Comparison of ENCODE assay signal across 8 cellular contexts in the genomic region with DNA sequence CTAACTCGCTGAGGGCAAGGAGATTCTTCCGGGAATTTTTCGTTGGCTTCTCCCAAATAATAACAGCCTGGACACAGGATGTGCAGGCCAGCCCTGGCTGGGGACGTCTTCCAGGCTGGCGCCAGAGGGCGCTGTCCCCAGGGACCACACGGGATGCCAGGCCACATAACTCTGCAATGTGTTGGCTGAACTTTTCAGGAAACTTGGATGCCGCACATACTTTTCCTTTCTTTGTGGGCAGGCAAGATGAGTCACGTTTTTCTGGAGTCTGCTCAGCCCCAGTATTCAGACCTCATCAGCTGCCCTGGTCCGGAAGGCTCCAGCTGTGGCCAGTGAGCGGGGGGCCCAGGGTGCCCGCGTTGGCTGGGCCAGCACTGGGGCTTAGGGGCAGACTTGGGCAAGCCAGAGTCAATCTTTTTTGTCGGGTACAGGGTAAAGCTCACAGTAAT.
DNase-seq lines count a peak whose midpoint lies in the region; ATAC-seq, FAIRE-seq and TF ChIP-seq lines count a peak whose summit lies in the region.

No MANE protein-coding gene starts in this region.

- H3K27ac Mint-ChIP-seq in CD14-positive monocyte, result peak overlapping the region in 5 of 7 donors; percentile 33 to 79 (median 45)

- intact Hi-C loops in CD14-positive monocyte (cut with micrococcal nuclease), result loop anchor here in 1 of 2 donors (10.0 kb wide), 1 partner anchor 239 kb away; the partner anchor contains the start of gene RHEB
- intact Hi-C loops in left lung (cut with DNase I), result no loop called here

- ATAC-seq in left lung (peak; percentile 96), HG02938 (IDR thresholded peaks at IDR 0.05; ENCODE audit: unreplicated experiment) (no peak)

- H3K27ac ChIP-seq in left lung, result peak overlapping the region; percentile 49 to 77

- H3K4me1 Mint-ChIP-seq in CD14-positive monocyte, result peaks cover 28% of the 10 kb centered on the region

- H3K27me3 ChIP-seq in left lung, result no peaks in the 10 kb centered on the region

- H3K9me3 Mint-ChIP-seq in CD14-positive monocyte, result peaks cover 0 to 5% (median 3%) of the 10 kb centered on the region in 7 donors

- TF ChIP-seq CTCF in CD14-positive monocyte (IDR thresholded peaks at IDR 0.05) (peak; percentile 71), left lung (IDR thresholded peaks at IDR 0.05) (peak; percentile 67 to 89)

- DNase-seq in CD14-positive monocyte (ENCODE audit: low spot score) (peak; percentile 63), GM12892 (ENCODE audit: insufficient read length) (peak; percentile 56), NCI-H748 treated with DMSO at 0.1 percent for 48 hours (lab: John Stamatoyannopoulos, UW) (peak; percentile 6), dedifferentiated amniotic fluid mesenchymal stem cell (ENCODE audit: extremely low spot score) (peak; percentile 99), left lung (peak; percentile 78 to 90), superior temporal gyrus (ENCODE audit: extremely low spot score) (peak; percentile 61)
- DNase-seq in stimulated activated CD8-positive, alpha-beta memory T cell treated with anti-CD3 and anti-CD28 coated beads, Interleukin-4, amount 100 ng/mL, for 48 hours, result no peak

- no peaks in the 10 kb centered on the region for H3K36me3 ChIP-seq in left lung

- H3K4me3 Mint-ChIP-seq in CD14-positive monocyte, result no peak overlapping the region

- peaks cover 0 to 6% (median 0%) of the 10 kb centered on the region in 3 donors for H3K27me3 Mint-ChIP-seq in CD14-positive monocyte (ENCODE audit: low read depth in 3 of 3)

- H3K4me3 ChIP-seq in left lung, result no peak overlapping the region

- peaks cover 53 to 70% of the 10 kb centered on the region in 2 donors for H3K36me3 Mint-ChIP-seq in CD14-positive monocyte

- no peak for TF ChIP-seq POLR2A in GM12892 (IDR thresholded peaks at IDR 0.05; ENCODE audit: low read depth, low read length)

- no peaks in the 10 kb centered on the region for H3K9me3 ChIP-seq in left lung

- H3K4me1 ChIP-seq in left lung, result peaks cover 15 to 25% of the 10 kb centered on the region in 2 donors

- no peak for FAIRE-seq in GM12892 (lab: Jason Lieb, UNC)
